8 cellular contexts compared by ENCODE assay signal in genomic region chr14:105421723-105422615, GRCh38. TPM values are rescaled to one million over a fixed set of nuclear protein-coding genes. Genes with fewer than 3 reads are reported as not detected.
A peak's percentile ranks its signal among the peaks of the same experiment; 100 is the strongest.
DNase-seq lines count a peak whose midpoint lies in the region; ATAC-seq, FAIRE-seq and TF ChIP-seq lines count a peak whose summit lies in the region.

No MANE protein-coding gene starts in this region.

- H3K27ac ChIP-seq in CD4-positive, alpha-beta memory T cell (ENCODE audit: low read depth, low read length), result no peak overlapping the region
- H3K27ac ChIP-seq in H1 (ENCODE audit: low read depth, low read length) (no peak overlapping the region), osteoblast (ENCODE audit: low read depth, low read length) (no peak overlapping the region)

- H3K9ac ChIP-seq in H1 (replicated peaks in 1 of 4; ENCODE audit: extremely low read depth in 1 of 4, low read depth in 3 of 4, low read length in 3 of 4), result 0 out of 7 replicates have a peak overlapping the region, but pooled peaks of 1 of the 4 experiments have one; percentile 2

- no peak for TF ChIP-seq RAD21 in H1 (IDR thresholded peaks at IDR 0.05 in 1 of 2, conservative IDR thresholded peaks at IDR 0.05 in 1 of 2; ENCODE audit: low read depth in 2 of 2, low read length in 2 of 2)

- no peak overlapping the region for H4K5ac ChIP-seq in H1 (ENCODE audit: insufficient read length, low read depth, low read length)

- no peaks in the 10 kb centered on the region for H3K27me3 ChIP-seq in CD4-positive, alpha-beta memory T cell (ENCODE audit: insufficient read depth, low read length)
- H3K27me3 ChIP-seq in H1 (replicated peaks in 1 of 4; ENCODE audit: control insufficient read depth in 3 of 4, extremely low read depth in 1 of 4, insufficient read depth in 3 of 4, low read length in 3 of 4) (peaks cover 0 to 3% (median 1%) of the 10 kb centered on the region in 4 experiments; a peak in 3 of 7 replicates), osteoblast (ENCODE audit: insufficient read depth, low read length) (no peaks in the 10 kb centered on the region)

- H3K9me3 Mint-ChIP-seq in CD4-positive, alpha-beta memory T cell, result no peaks in the 10 kb centered on the region

- no peak overlapping the region for H2BK12ac ChIP-seq in H1 (ENCODE audit: low read depth, low read length)

- H3K4me2 ChIP-seq in H1 (ENCODE audit: insufficient read depth in 1 of 2, low read depth in 2 of 2, low read length in 2 of 2), result peak overlapping the region; percentile 88; a peak in 3 of 4 replicates
- H3K4me2 ChIP-seq in osteoblast (ENCODE audit: insufficient read depth, low read length), result peak overlapping the region; percentile 93

- no peak overlapping the region for H3K4me3 ChIP-seq in CD4-positive, alpha-beta memory T cell (ENCODE audit: low read length in 2 of 2)
- H3K4me3 ChIP-seq in NB4 (ENCODE audit: low read depth, low read length), result peak overlapping the region; percentile 86
- H3K4me3 ChIP-seq in H1 (ENCODE audit: extremely low read depth in 1 of 4, insufficient read depth in 2 of 4, low read depth in 3 of 4, low read length in 4 of 4), result peak overlapping the region in 1 of 4 experiments; percentile 88; a peak in 1 of 8 replicates
- H3K4me3 ChIP-seq in osteoblast (ENCODE audit: insufficient read depth, low read length), result peak overlapping the region; percentile 81

- no peaks in the 10 kb centered on the region for H3K9me3 ChIP-seq in CD4-positive, alpha-beta memory T cell (ENCODE audit: control insufficient read depth in 1 of 2, low read length in 2 of 2)
- H3K9me3 ChIP-seq in H1 (ENCODE audit: insufficient read depth in 2 of 2, low read depth in 1 of 2, low read length in 1 of 2) (no peaks in the 10 kb centered on the region), osteoblast (ENCODE audit: low read depth, low read length) (no peaks in the 10 kb centered on the region)

- ATAC-seq in HG02678 (IDR thresholded peaks at IDR 0.05; ENCODE audit: unreplicated experiment) (no peak), GM19351 (IDR thresholded peaks at IDR 0.05; ENCODE audit: unreplicated experiment) (no peak)

- WGBS in H1 (ENCODE audit: extremely low coverage in 1 of 2, insufficient coverage in 1 of 2, insufficient read length in 1 of 2, insufficient replicate concordance in 2 of 2, low coverage in 1 of 2, low lambda C conversion rate in 2 of 2, missing lambda C conversion rate in 1 of 2), 2 experiments, result 90% methylated on average over 25 of the region's 32 CpGs; no CpG with 5 or more reads in 1 of the 2 experiments

- FAIRE-seq in H1 (lab: Jason Lieb, UNC), result no peak
- FAIRE-seq in urothelium cell line (lab: Jason Lieb, UNC), result no peak

- H3K79me2 ChIP-seq in H1 (ENCODE audit: control insufficient read depth in 1 of 2, insufficient read depth in 2 of 2, low read length in 2 of 2) (peaks cover 31 to 72% of the 10 kb centered on the region in 2 experiments; a peak in 3 of 4 replicates), osteoblast (ENCODE audit: insufficient read depth, low read length) (peaks cover 68% of the 10 kb centered on the region)

- no peak overlapping the region for H4K91ac ChIP-seq in H1 (replicated peaks; ENCODE audit: insufficient read length, low read length)

- peaks cover 29% of the 10 kb centered on the region for H3K79me1 ChIP-seq in H1 (ENCODE audit: low read depth, low read length)

- H2AK5ac ChIP-seq in H1 (ENCODE audit: low read depth, low read length), result no peak overlapping the region

- no peak overlapping the region for H2BK120ac ChIP-seq in H1 (replicated peaks; ENCODE audit: low read depth, low read length)

- H3K27me3 Mint-ChIP-seq in CD4-positive, alpha-beta memory T cell, result no peaks in the 10 kb centered on the region

- peaks cover 3 to 9% of the 10 kb centered on the region in 2 donors for H3K36me3 Mint-ChIP-seq in CD4-positive, alpha-beta memory T cell

- no peak overlapping the region for H2BK15ac ChIP-seq in H1 (ENCODE audit: low read length)

- intact Hi-C loops in CD4-positive, alpha-beta memory T cell (cut with micrococcal nuclease), result no loop called here

- H3K14ac ChIP-seq in H1 (ENCODE audit: insufficient read length), result no peak overlapping the region

- no peak overlapping the region for H3K56ac ChIP-seq in H1 (replicated peaks; ENCODE audit: insufficient read length, low read depth, low read length)

- H3K36me3 ChIP-seq in CD4-positive, alpha-beta memory T cell (ENCODE audit: insufficient read depth, low read length), result no peaks in the 10 kb centered on the region
- peaks cover 0 to 8% (median 2%) of the 10 kb centered on the region in 4 experiments; a peak in 3 of 8 replicates for H3K36me3 ChIP-seq in H1 (ENCODE audit: control insufficient read depth in 2 of 4, insufficient read depth in 4 of 4, low read length in 3 of 4)
- no peaks in the 10 kb centered on the region for H3K36me3 ChIP-seq in osteoblast (ENCODE audit: insufficient read depth, low read length)

- H4K20me1 ChIP-seq in H1 (replicated peaks in 1 of 2; ENCODE audit: control insufficient read depth in 1 of 2, insufficient read depth in 2 of 2, low read length in 2 of 2) (peaks cover 36 to 38% of the 10 kb centered on the region in 2 experiments), osteoblast (ENCODE audit: insufficient read depth, low read length) (peaks cover 41% of the 10 kb centered on the region)

- no peak for TF ChIP-seq CTCF in NB4 (IDR thresholded peaks at IDR 0.05; ENCODE audit: low read depth, low read length)
- TF ChIP-seq CTCF in H1 (IDR thresholded peaks at IDR 0.05; ENCODE audit: control extremely low read depth in 1 of 3, insufficient read depth in 1 of 3, low read depth in 1 of 3, low read length in 3 of 3), result no peak
- TF ChIP-seq CTCF in osteoblast (IDR thresholded peaks at IDR 0.05; ENCODE audit: extremely low read depth, low read depth, low read length), result no peak

- H3K18ac ChIP-seq in H1 (ENCODE audit: extremely low read depth, low read length), result no peak overlapping the region; the same call in 1 of the 2 replicates

- H2BK5ac ChIP-seq in H1 (ENCODE audit: low read depth, low read length), result peak overlapping the region; percentile 44; the same call in 1 of the 2 replicates

- no peak overlapping the region for H2BK20ac ChIP-seq in H1 (ENCODE audit: low read length)

- H3K4me3 Mint-ChIP-seq in CD4-positive, alpha-beta memory T cell, result peak overlapping the region; percentile 55 to 91 (median 86)

- peak overlapping the region; percentile 35; the same call in 1 of the 2 replicates for H4K8ac ChIP-seq in H1 (ENCODE audit: extremely low read depth, insufficient read depth, low read length)

- no peak overlapping the region for H3K4ac ChIP-seq in H1 (replicated peaks; ENCODE audit: insufficient read length, low read depth, low read length)

- TF ChIP-seq EP300 in H1 (IDR thresholded peaks at IDR 0.05; ENCODE audit: borderline replicate concordance in 1 of 2, low read depth in 2 of 2, low read length in 2 of 2), result no peak

- peaks cover 34% of the 10 kb centered on the region for H3K4me1 ChIP-seq in CD4-positive, alpha-beta memory T cell (ENCODE audit: insufficient read depth, low read length)
- H3K4me1 ChIP-seq in H1 (replicated peaks in 1 of 4; ENCODE audit: control insufficient read depth in 3 of 4, insufficient read depth in 4 of 4, low read length in 3 of 4) (peaks cover 0 to 28% (median 23%) of the 10 kb centered on the region in 4 experiments; a peak in 5 of 7 replicates), osteoblast (ENCODE audit: insufficient read depth, low read length) (peaks cover 19% of the 10 kb centered on the region)

- TF ChIP-seq POLR2A in NB4 (IDR thresholded peaks at IDR 0.05; ENCODE audit: extremely low read depth, insufficient read length), result no peak
- TF ChIP-seq POLR2A in H1 (IDR thresholded peaks at IDR 0.05; ENCODE audit: control extremely low read depth in 1 of 2, low read depth in 2 of 2, low read length in 2 of 2), result no peak

- DNase-seq in CD4-positive, alpha-beta memory T cell, result no peak
- DNase-seq in NB4 (ENCODE audit: low read depth) (peak; percentile 64), H1 (ENCODE audit: low read depth in 1 of 2, low spot score in 2 of 2) (no peak), osteoblast (ENCODE audit: insufficient read length, low spot score, missing footprints) (peak; percentile 91), NCI-H1417 (lab: John Stamatoyannopoulos, UW) (no peak), urothelium cell line (ENCODE audit: low spot score) (no peak)

- H2AFZ ChIP-seq in H1 (ENCODE audit: low read length), result no peak overlapping the region
- H2AFZ ChIP-seq in osteoblast (ENCODE audit: low read length), result no peak overlapping the region

- no peak overlapping the region for H3K23ac ChIP-seq in H1 (ENCODE audit: insufficient read length)

- POLR2A ChIA-PET in CD4-positive, alpha-beta memory T cell (lab: Charles Lee; ENCODE audit: partially characterized antibody), result interaction anchor here (0.9 to 1.2 kb wide), 3 partner anchors 11 to 68 kb away, joined by 3 to 8 read pairs (median 5); no protein-coding TSS in a partner anchor
- POLR2A ChIA-PET in H1 (lab: Charles Lee; ENCODE audit: partially characterized antibody), result interaction anchor here (0.8 to 5.2 kb wide), 5 partner anchors 11 to 25 kb away, joined by 3 to 43 read pairs (median 5); partner anchors contain the start of gene TEX22

- CTCF ChIA-PET in CD4-positive, alpha-beta memory T cell (lab: Charles Lee; ENCODE audit: partially characterized antibody), result interaction anchor here (0.7 kb wide), 1 partner anchor 79 kb away, joined by 3 read pairs; no protein-coding TSS in a partner anchor
- CTCF ChIA-PET in H1 (lab: Charles Lee; ENCODE audit: partially characterized antibody), result interaction anchor here (1.0 to 1.6 kb wide), 5 partner anchors 10 to 67 kb away, joined by 3 to 7 read pairs (median 5); no protein-coding TSS in a partner anchor

- H3K23me2 ChIP-seq in H1 (ENCODE audit: low read depth, low read length), result peaks cover 7% of the 10 kb centered on the region

- peak overlapping the region; percentile 5 to 89 (median 80) for H3K27ac Mint-ChIP-seq in CD4-positive, alpha-beta memory T cell

- H3K4me1 Mint-ChIP-seq in CD4-positive, alpha-beta memory T cell, result peaks cover 4 to 48% (median 28%) of the 10 kb centered on the region in 4 donors

RNA-seq across cellular contexts. Expression of gene MTA1, which starts 2.3 kb away (rescaled TPM):
- 100 to 1,000 TPM; 122 to 123 TPM for total RNA-seq in CD4-positive, alpha-beta memory T cell
- polyA plus RNA-seq in CD4-positive, alpha-beta memory T cell, result 1 to 10 TPM; 1.5 to 6.0 TPM
- total RNA-seq in H1 (2021; fragmentation: NEBNext Ultra II Directional; extraction: Animal tissue kit (Norgen Biotek cat#: 25700)), result 217 and 221 TPM in 2 replicates
- 73.9 and 159 TPM in 2 replicates for polyA plus RNA-seq in H1 (2011; rRNA removed)
- polyA plus RNA-seq in H1 (2011; cell fraction: cytosol; rRNA removed), result 107 TPM
- 578 TPM for polyA plus RNA-seq in H1 (2011; cell fraction: nucleus; rRNA removed)
- 172 to 212 TPM (median 181 TPM) in 4 replicates for polyA plus RNA-seq in H1 (2012, experiment 1 of 2)
- polyA plus RNA-seq in H1 (2012, experiment 2 of 2), result 113 TPM
- 173 TPM for polyA plus RNA-seq in H1 (2013, experiment 1 of 2)
- 167 TPM for polyA plus RNA-seq in H1 (2013, experiment 2 of 2)
- 58.7 and 60.2 TPM in 2 replicates for polyA minus RNA-seq in H1 (2011; rRNA and poly(A)+ RNA removed)
- polyA minus RNA-seq in H1 (2011; cell fraction: cytosol; rRNA and poly(A)+ RNA removed), result 171 TPM
- 231 TPM for polyA minus RNA-seq in H1 (2011; cell fraction: nucleus; rRNA and poly(A)+ RNA removed)
- 60.4 TPM in 2 replicates for total RNA-seq in osteoblast

RNA-seq across cellular contexts. Expression of gene TEX22, which starts 23.6 kb away (rescaled TPM):
- 1 to 10 TPM; 4.7 to 7.5 TPM for total RNA-seq in CD4-positive, alpha-beta memory T cell
- polyA plus RNA-seq in CD4-positive, alpha-beta memory T cell, result not detected
- total RNA-seq in H1 (2021; fragmentation: NEBNext Ultra II Directional; extraction: Animal tissue kit (Norgen Biotek cat#: 25700)), result 0.39 and 0.82 TPM in 2 replicates
- 0.24 and 0.67 TPM in 2 replicates for polyA plus RNA-seq in H1 (2011; rRNA removed)
- 0.70 TPM for polyA plus RNA-seq in H1 (2011; cell fraction: cytosol; rRNA removed)
- 5.9 TPM for polyA plus RNA-seq in H1 (2011; cell fraction: nucleus; rRNA removed)
- polyA plus RNA-seq in H1 (2012, experiment 1 of 2), result 0.28 to 0.54 TPM (median 0.42 TPM) in 4 replicates
- 0.05 TPM for polyA plus RNA-seq in H1 (2012, experiment 2 of 2)
- 0.14 TPM for polyA plus RNA-seq in H1 (2013, experiment 1 of 2)
- polyA plus RNA-seq in H1 (2013, experiment 2 of 2), result 0.07 TPM
- 0.10 and 0.16 TPM in 2 replicates for polyA minus RNA-seq in H1 (2011; rRNA and poly(A)+ RNA removed)
- polyA minus RNA-seq in H1 (2011; cell fraction: cytosol; rRNA and poly(A)+ RNA removed), result not detected
- 1.5 TPM for polyA minus RNA-seq in H1 (2011; cell fraction: nucleus; rRNA and poly(A)+ RNA removed)
- total RNA-seq in osteoblast, result under 0.01 and 0.29 TPM in 2 replicates

RNA-seq across cellular contexts. Expression of gene CRIP2, which starts 52.7 kb away (rescaled TPM):
- total RNA-seq in CD4-positive, alpha-beta memory T cell, result 10 to 100 TPM; 12.1 to 13.0 TPM
- polyA plus RNA-seq in CD4-positive, alpha-beta memory T cell, result 100 to 1,000 TPM in 1 of 2 donors, 10 to 100 TPM in 1; 84.5 to 256 TPM
- total RNA-seq in H1 (2021; fragmentation: NEBNext Ultra II Directional; extraction: Animal tissue kit (Norgen Biotek cat#: 25700)), result 4.0 and 4.2 TPM in 2 replicates
- polyA plus RNA-seq in H1 (2011; rRNA removed), result 13.5 and 28.4 TPM in 2 replicates
- polyA plus RNA-seq in H1 (2011; cell fraction: cytosol; rRNA removed), result 11.7 TPM
- 18.2 TPM for polyA plus RNA-seq in H1 (2011; cell fraction: nucleus; rRNA removed)
- polyA plus RNA-seq in H1 (2012, experiment 1 of 2), result 6.1 to 9.1 TPM (median 7.6 TPM) in 4 replicates
- 5.1 TPM for polyA plus RNA-seq in H1 (2012, experiment 2 of 2)
- 6.7 TPM for polyA plus RNA-seq in H1 (2013, experiment 1 of 2)
- 7.7 TPM for polyA plus RNA-seq in H1 (2013, experiment 2 of 2)
- 0.76 and 0.83 TPM in 2 replicates for polyA minus RNA-seq in H1 (2011; rRNA and poly(A)+ RNA removed)
- polyA minus RNA-seq in H1 (2011; cell fraction: cytosol; rRNA and poly(A)+ RNA removed), result 3.4 TPM
- 3.5 TPM for polyA minus RNA-seq in H1 (2011; cell fraction: nucleus; rRNA and poly(A)+ RNA removed)
- 31.5 and 43.8 TPM in 2 replicates for total RNA-seq in osteoblast

Comparison
In these comparisons a context has a peak if more than half of its experiments do, and no peak if none do; other contexts are left out.
1. DNase-seq: peak in NB4 (single experiment) and osteoblast (single experiment); none in CD4-positive, alpha-beta memory T cell (0 of 5), H1 (0 of 2), NCI-H1417 (0 of 3) and urothelium cell line (single experiment).
2. H3K4me3 ChIP-seq: peak in NB4 (single experiment) and osteoblast (single experiment); none in CD4-positive, alpha-beta memory T cell (0 of 2).